In the genomic region with DNA sequence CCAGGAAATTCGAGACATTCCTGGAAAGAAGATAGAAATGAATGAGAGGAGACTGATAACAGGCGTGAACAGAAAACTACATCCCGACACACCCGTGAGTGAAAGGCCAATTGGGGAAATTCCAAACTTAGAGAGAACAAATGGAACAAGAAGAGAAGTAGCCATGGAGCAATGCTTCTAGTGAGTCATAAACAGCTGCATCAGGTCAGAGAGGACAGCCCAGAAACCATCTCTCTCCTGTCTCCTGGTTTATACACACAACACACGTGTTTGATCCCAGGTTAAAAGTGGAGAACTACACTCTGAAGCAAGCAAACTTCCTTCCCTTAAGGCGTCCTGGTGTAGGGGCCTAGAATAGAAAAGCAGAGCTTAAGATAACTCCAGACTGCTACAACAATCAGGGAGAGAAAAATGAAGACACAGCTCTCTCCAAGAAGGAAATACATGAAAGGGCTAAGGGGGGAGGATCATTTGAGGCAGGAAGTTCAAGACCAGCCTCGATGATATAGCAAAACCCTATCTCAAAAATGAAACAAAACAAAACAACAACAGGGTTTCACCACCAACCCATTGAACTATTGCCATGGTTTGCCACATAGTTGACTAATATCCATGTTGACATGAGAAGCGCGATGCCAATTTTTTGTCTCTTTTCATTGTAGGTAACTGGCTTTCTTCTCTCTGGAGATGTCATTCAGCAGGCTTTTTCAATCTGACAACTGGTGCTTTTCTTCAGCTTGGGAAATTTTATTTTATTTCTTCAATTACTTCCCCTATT, we compare ENCODE assay signal across 1 cellular context.
TF ChIP-seq lines count a peak whose summit lies in the region.

No MANE protein-coding gene starts in this region.

TF ChIP-seq in HepG2, 621 proteins besides CTCF, POLR2A, EP300 and RAD21:
- TF ChIP-seq, protein P1, sequence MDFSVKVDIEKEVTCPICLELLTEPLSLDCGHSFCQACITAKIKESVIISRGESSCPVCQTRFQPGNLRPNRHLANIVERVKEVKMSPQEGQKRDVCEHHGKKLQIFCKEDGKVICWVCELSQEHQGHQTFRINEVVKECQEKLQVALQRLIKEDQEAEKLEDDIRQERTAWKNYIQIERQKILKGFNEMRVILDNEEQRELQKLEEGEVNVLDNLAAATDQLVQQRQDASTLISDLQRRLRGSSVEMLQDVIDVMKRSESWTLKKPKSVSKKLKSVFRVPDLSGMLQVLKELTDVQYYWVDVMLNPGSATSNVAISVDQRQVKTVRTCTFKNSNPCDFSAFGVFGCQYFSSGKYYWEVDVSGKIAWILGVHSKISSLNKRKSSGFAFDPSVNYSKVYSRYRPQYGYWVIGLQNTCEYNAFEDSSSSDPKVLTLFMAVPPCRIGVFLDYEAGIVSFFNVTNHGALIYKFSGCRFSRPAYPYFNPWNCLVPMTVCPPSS (IDR thresholded peaks at IDR 0.05), result no peak
- TF ChIP-seq ESRRA (CRISPR knock-in tag; IDR thresholded peaks at IDR 0.05; ENCODE audit: low read depth) (no peak), ATF1 (CRISPR knock-in tag; IDR thresholded peaks at IDR 0.05) (no peak), ZNF605 (CRISPR knock-in tag; IDR thresholded peaks at IDR 0.05) (no peak), ZFP37 (CRISPR knock-in tag; IDR thresholded peaks at IDR 0.05; ENCODE audit: borderline replicate concordance) (no peak), GABPA (IDR thresholded peaks at IDR 0.05; ENCODE audit: low read depth, low read length) (no peak), GABPA (CRISPR knock-in tag; IDR thresholded peaks at IDR 0.05; ENCODE audit: low read depth) (no peak), KMT2A (CRISPR knock-in tag; IDR thresholded peaks at IDR 0.05) (no peak), ZNF180 (CRISPR knock-in tag; IDR thresholded peaks at IDR 0.05; ENCODE audit: borderline replicate concordance, low read depth) (no peak), ZNF335 (CRISPR knock-in tag; IDR thresholded peaks at IDR 0.05) (no peak), ZMYM3 (CRISPR knock-in tag; IDR thresholded peaks at IDR 0.05) (no peak), SNAI1 (CRISPR knock-in tag; IDR thresholded peaks at IDR 0.05; ENCODE audit: borderline replicate concordance) (no peak), ZNF124 (CRISPR knock-in tag; IDR thresholded peaks at IDR 0.05) (no peak), SOX6 (IDR thresholded peaks at IDR 0.05) (no peak), SOX6 (CRISPR knock-in tag; IDR thresholded peaks at IDR 0.05) (no peak), NFKB2 (CRISPR knock-in tag; IDR thresholded peaks at IDR 0.05; ENCODE audit: borderline replicate concordance) (no peak), ZNF782 (CRISPR knock-in tag; IDR thresholded peaks at IDR 0.05; ENCODE audit: borderline replicate concordance) (no peak)
- TF ChIP-seq, protein P2, sequence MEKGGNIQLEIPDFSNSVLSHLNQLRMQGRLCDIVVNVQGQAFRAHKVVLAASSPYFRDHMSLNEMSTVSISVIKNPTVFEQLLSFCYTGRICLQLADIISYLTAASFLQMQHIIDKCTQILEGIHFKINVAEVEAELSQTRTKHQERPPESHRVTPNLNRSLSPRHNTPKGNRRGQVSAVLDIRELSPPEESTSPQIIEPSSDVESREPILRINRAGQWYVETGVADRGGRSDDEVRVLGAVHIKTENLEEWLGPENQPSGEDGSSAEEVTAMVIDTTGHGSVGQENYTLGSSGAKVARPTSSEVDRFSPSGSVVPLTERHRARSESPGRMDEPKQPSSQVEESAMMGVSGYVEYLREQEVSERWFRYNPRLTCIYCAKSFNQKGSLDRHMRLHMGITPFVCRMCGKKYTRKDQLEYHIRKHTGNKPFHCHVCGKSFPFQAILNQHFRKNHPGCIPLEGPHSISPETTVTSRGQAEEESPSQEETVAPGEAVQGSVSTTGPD (CRISPR knock-in tag; IDR thresholded peaks at IDR 0.05), result no peak
- TF ChIP-seq, protein P3, sequence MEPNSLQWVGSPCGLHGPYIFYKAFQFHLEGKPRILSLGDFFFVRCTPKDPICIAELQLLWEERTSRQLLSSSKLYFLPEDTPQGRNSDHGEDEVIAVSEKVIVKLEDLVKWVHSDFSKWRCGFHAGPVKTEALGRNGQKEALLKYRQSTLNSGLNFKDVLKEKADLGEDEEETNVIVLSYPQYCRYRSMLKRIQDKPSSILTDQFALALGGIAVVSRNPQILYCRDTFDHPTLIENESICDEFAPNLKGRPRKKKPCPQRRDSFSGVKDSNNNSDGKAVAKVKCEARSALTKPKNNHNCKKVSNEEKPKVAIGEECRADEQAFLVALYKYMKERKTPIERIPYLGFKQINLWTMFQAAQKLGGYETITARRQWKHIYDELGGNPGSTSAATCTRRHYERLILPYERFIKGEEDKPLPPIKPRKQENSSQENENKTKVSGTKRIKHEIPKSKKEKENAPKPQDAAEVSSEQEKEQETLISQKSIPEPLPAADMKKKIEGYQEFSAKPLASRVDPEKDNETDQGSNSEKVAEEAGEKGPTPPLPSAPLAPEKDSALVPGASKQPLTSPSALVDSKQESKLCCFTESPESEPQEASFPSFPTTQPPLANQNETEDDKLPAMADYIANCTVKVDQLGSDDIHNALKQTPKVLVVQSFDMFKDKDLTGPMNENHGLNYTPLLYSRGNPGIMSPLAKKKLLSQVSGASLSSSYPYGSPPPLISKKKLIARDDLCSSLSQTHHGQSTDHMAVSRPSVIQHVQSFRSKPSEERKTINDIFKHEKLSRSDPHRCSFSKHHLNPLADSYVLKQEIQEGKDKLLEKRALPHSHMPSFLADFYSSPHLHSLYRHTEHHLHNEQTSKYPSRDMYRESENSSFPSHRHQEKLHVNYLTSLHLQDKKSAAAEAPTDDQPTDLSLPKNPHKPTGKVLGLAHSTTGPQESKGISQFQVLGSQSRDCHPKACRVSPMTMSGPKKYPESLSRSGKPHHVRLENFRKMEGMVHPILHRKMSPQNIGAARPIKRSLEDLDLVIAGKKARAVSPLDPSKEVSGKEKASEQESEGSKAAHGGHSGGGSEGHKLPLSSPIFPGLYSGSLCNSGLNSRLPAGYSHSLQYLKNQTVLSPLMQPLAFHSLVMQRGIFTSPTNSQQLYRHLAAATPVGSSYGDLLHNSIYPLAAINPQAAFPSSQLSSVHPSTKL (CRISPR knock-in tag; IDR thresholded peaks at IDR 0.05), result no peak
- TF ChIP-seq, protein P4, sequence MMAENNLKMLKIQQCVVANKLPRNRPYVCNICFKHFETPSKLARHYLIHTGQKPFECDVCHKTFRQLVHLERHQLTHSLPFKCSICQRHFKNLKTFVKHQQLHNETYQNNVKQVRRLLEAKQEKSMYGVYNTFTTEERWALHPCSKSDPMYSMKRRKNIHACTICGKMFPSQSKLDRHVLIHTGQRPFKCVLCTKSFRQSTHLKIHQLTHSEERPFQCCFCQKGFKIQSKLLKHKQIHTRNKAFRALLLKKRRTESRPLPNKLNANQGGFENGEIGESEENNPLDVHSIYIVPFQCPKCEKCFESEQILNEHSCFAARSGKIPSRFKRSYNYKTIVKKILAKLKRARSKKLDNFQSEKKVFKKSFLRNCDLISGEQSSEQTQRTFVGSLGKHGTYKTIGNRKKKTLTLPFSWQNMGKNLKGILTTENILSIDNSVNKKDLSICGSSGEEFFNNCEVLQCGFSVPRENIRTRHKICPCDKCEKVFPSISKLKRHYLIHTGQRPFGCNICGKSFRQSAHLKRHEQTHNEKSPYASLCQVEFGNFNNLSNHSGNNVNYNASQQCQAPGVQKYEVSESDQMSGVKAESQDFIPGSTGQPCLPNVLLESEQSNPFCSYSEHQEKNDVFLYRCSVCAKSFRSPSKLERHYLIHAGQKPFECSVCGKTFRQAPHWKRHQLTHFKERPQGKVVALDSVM (CRISPR knock-in tag; IDR thresholded peaks at IDR 0.05), result no peak
